In genomic region chr12:108838194-108839010, GRCh38 we compare ENCODE assay signal across 1 cellular context.
TF ChIP-seq lines count a peak whose summit lies in the region.

No MANE protein-coding gene starts in this region.

TF ChIP-seq in GM12878, 131 proteins besides CTCF, POLR2A, EP300 and RAD21 (continued from another document and continues in another):
- TF ChIP-seq ZBTB11 (CRISPR knock-in tag; IDR thresholded peaks at IDR 0.05) (no peak), CBX3 (IDR thresholded peaks at IDR 0.05; ENCODE audit: borderline replicate concordance, low read depth) (no peak), ATF2 (IDR thresholded peaks at IDR 0.05; ENCODE audit: low read length) (peak; percentile 88), KDM1A (IDR thresholded peaks at IDR 0.05; ENCODE audit: borderline replicate concordance) (no peak), RUNX3 (IDR thresholded peaks at IDR 0.05; ENCODE audit: low read length) (peak; percentile 96), REST (IDR thresholded peaks at IDR 0.05; ENCODE audit: low read depth, low read length) (0 out of 2 replicates have a peak, but pooled peaks have one; percentile 34), CHD4 (IDR thresholded peaks at IDR 0.05) (no peak), NRF1 (conservative IDR thresholded peaks at IDR 0.05; ENCODE audit: low read depth, low read length) (no peak), RELB (IDR thresholded peaks at IDR 0.05; ENCODE audit: low read depth) (peak; percentile 84), NFYA (IDR thresholded peaks at IDR 0.05; ENCODE audit: borderline replicate concordance, low read depth, low read length) (no peak), CEBPZ (IDR thresholded peaks at IDR 0.05; ENCODE audit: low read depth, low read length) (no peak), IRF5 (IDR thresholded peaks at IDR 0.05; ENCODE audit: borderline replicate concordance) (no peak), USF2 (IDR thresholded peaks at IDR 0.05; ENCODE audit: borderline replicate concordance, low read depth, low read length) (no peak), SUPT20H (IDR thresholded peaks at IDR 0.05; ENCODE audit: borderline replicate concordance, control insufficient read depth, low read depth, low read length) (no peak), YY1 (IDR thresholded peaks at IDR 0.05; ENCODE audit: low read depth, low read length) (no peak), ATF3 (IDR thresholded peaks at IDR 0.05; ENCODE audit: borderline replicate concordance, extremely low read depth, low read depth, low read length) (no peak), ZSCAN29 (IDR thresholded peaks at IDR 0.05) (peak; percentile 45; the same call in 1 of the 2 replicates), ZBTB4 (CRISPR knock-in tag; IDR thresholded peaks at IDR 0.05) (no peak), FOS (IDR thresholded peaks at IDR 0.05; ENCODE audit: borderline replicate concordance, extremely low read depth, insufficient read length) (no peak), STAT3 (IDR thresholded peaks at IDR 0.05; ENCODE audit: low read depth, low read length) (no peak), BHLHE40 (IDR thresholded peaks at IDR 0.05; ENCODE audit: borderline replicate concordance in 1 of 2, low read depth in 2 of 2, low read length in 1 of 2) (peak; percentile 96 to 98), MAX (IDR thresholded peaks at IDR 0.05; ENCODE audit: low read depth, low read length) (peak; percentile 73), RAD51 (IDR thresholded peaks at IDR 0.05) (no peak), E4F1 (IDR thresholded peaks at IDR 0.05; ENCODE audit: borderline replicate concordance, partially characterized antibody) (no peak), SREBF1 (IDR thresholded peaks at IDR 0.05; ENCODE audit: low read length) (no peak)
